Comparison of ENCODE assay signal across 1 cellular context in the genomic region with DNA sequence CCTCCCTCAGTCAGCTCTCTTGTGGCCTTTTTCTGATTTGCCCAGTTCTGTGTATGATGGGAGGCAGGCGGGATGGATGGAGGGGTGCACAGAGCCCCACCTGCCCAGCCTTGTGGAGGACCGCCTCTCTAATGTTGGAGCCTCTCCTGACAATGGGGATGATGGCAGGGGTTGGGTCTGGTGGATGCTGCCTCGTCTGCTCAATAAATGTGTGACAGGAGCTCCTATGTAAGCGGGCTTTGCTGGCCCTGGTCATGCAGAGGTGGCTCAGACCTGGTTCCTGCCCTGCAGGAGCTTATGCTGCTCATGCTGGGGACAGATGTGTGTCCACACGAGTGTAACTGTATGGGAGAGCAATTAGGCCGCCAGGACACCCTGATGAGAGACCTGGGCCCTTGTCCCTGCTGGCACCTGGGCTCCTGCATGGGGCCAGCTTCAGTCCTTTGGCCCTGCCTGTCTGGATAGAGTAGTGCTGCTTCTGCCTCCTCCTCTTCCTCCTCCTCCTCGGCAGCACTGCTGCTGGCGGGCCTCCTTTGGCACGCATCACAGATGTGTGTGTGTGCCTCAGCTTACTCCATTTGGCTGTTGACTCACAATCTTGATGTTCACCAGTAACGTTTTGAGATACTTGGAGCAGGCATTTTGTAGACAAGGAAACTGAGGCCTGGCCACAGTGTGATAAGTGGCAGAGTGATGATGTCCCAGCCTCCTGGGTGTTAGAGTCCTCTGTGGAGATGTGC.
TF ChIP-seq lines count a peak whose summit lies in the region.

No MANE protein-coding gene starts in this region.

TF ChIP-seq in HepG2, 621 proteins besides CTCF, POLR2A, EP300 and RAD21 (continued from another document):
- TF ChIP-seq, protein P1, sequence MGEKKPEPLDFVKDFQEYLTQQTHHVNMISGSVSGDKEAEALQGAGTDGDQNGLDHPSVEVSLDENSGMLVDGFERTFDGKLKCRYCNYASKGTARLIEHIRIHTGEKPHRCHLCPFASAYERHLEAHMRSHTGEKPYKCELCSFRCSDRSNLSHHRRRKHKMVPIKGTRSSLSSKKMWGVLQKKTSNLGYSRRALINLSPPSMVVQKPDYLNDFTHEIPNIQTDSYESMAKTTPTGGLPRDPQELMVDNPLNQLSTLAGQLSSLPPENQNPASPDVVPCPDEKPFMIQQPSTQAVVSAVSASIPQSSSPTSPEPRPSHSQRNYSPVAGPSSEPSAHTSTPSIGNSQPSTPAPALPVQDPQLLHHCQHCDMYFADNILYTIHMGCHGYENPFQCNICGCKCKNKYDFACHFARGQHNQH (CRISPR knock-in tag; IDR thresholded peaks at IDR 0.05): no peak
- no peak for TF ChIP-seq MIXL1 (CRISPR knock-in tag; IDR thresholded peaks at IDR 0.05)
- no peak for TF ChIP-seq NFE2 (CRISPR knock-in tag; IDR thresholded peaks at IDR 0.05)
- no peak for TF ChIP-seq IKZF1 (IDR thresholded peaks at IDR 0.05)
- no peak for TF ChIP-seq NR1H2 (CRISPR knock-in tag; IDR thresholded peaks at IDR 0.05; ENCODE audit: borderline replicate concordance, low read depth)
- TF ChIP-seq PCBP1 (IDR thresholded peaks at IDR 0.05; ENCODE audit: borderline replicate concordance, low read depth, low read length): no peak
